Comparison of ENCODE assay signal across 18 cellular contexts in genomic region chr5:151142933-151143332, GRCh38. TPM values are rescaled to one million over a fixed set of nuclear protein-coding genes. Genes with fewer than 3 reads are reported as not detected.
DNase-seq lines count a peak whose midpoint lies in the region; ATAC-seq, FAIRE-seq and TF ChIP-seq lines count a peak whose summit lies in the region.
"Had no signal": no experiment of that assay in that cellular context is flagged by ENCODE, and none has a peak within 500 bp of the region (broad histone marks: within the 10 kb centered on the region; RNA-seq: fewer than 3 reads in every experiment).

No MANE protein-coding gene starts in this region.

- peaks cover 19 to 86% (median 25%) of the 10 kb centered on the region in 3 donors for H3K36me3 Mint-ChIP-seq in CD8-positive, alpha-beta memory T cell
- peaks cover 66% of the 10 kb centered on the region for H3K36me3 Mint-ChIP-seq in activated T-helper 1 cell treated with anti-CD3 and anti-CD28 coated beads, Interleukin-12 subunit alpha, Interleukin-12 subunit beta, Interleukin-2, Interleukin-4 antibody, amounts not matched to agents 30 ng/mL and 10 ng/mL and 1 ng/mL, durations not matched to agents 14 hours and 24 hours and 36 hours (ENCODE audit: low read depth)
- H3K36me3 Mint-ChIP-seq in natural killer cell, result peaks cover 10% of the 10 kb centered on the region

- DNase-seq in CD8-positive, alpha-beta memory T cell, result no peak
- DNase-seq in activated T-helper 1 cell treated with anti-CD3 and anti-CD28 coated beads, Interleukin-12 subunit alpha, Interleukin-12 subunit beta, Interleukin-2, Interleukin-4 antibody, amounts not matched to agents 30 ng/mL and 10 ng/mL and 1 ng/mL, durations not matched to agents 14 hours and 24 hours and 36 hours (ENCODE audit: low spot score), result no peak
- DNase-seq in natural killer cell (no peak), AG08396 (ENCODE audit: low spot score) (no peak), kidney (no peak), SHP77 treated with DMSO at 0.1 percent for 48 hours (lab: John Stamatoyannopoulos, UW) (no peak), testis (no peak)
- DNase-seq: activated effector memory CD4-positive, alpha-beta T cell treated with Interleukin-2 at 50 U/mL for 16 hours; brain microvascular endothelial cell; DMS79; dorsolateral prefrontal cortex; mammary epithelial cell; MG63; NCI-H187 treated with DMSO at 0.1 percent for 48 hours; NCI-H524 treated with DMSO at 0.1 percent for 48 hours had no signal

- no peak for FAIRE-seq in kidney (lab: Jason Lieb, UNC)

- no peak for TF ChIP-seq POLR2A in testis (IDR thresholded peaks at IDR 0.05)

- TF ChIP-seq CTCF in natural killer cell (IDR thresholded peaks at IDR 0.05) (no peak), kidney (IDR thresholded peaks at IDR 0.05; ENCODE audit: borderline replicate concordance, extremely low read depth, insufficient read depth) (no peak), testis (IDR thresholded peaks at IDR 0.05) (no peak)

- intact Hi-C loops in activated T-helper 1 cell treated with anti-CD3 and anti-CD28 coated beads, Interleukin-12 subunit alpha, Interleukin-12 subunit beta, Interleukin-2, Interleukin-4 antibody, amounts not matched to agents 30 ng/mL and 10 ng/mL and 1 ng/mL, durations not matched to agents 14 hours and 24 hours and 36 hours (cut with micrococcal nuclease), result no loop called here
- intact Hi-C loops in natural killer cell (cut with micrococcal nuclease) (no loop called here), kidney (cut with DNase I) (no loop called here), testis (cut with DNase I; ENCODE audit: low total_unique reads) (no loop called here)

- H3K4me3 ChIP-seq in BLaER1 (no peak overlapping the region), kidney (ENCODE audit: low read length in 2 of 2) (no peak overlapping the region), testis (no peak overlapping the region)
- H3K4me3 ChIP-seq in CD8-positive, alpha-beta memory T cell (ENCODE audit: low read length), result no peak overlapping the region
- H3K4me3 ChIP-seq: esophagus muscularis mucosa, MG63 had no signal

- H3K4me1 ChIP-seq in BLaER1 (peaks cover 26% of the 10 kb centered on the region), kidney (ENCODE audit: control insufficient read depth in 1 of 2, insufficient read depth in 1 of 2, low read depth in 1 of 2, low read length in 2 of 2) (peaks cover 7 to 16% of the 10 kb centered on the region in 2 donors), testis (peaks cover 22% of the 10 kb centered on the region)
- H3K4me1 ChIP-seq in CD8-positive, alpha-beta memory T cell (ENCODE audit: insufficient read depth, low read length), result peaks cover 98% of the 10 kb centered on the region

- CTCF ChIA-PET in CD8-positive, alpha-beta memory T cell (lab: Charles Lee), result interaction anchor here (1.2 to 13.0 kb wide), 7 partner anchors 7 to 96 kb away, joined by 3 to 153 read pairs (median 22); partner anchors contain the start of gene ANXA6

- peak overlapping the region; percentile 83 to 97 (median 92) for H3K27ac Mint-ChIP-seq in CD8-positive, alpha-beta memory T cell
- H3K27ac Mint-ChIP-seq in activated T-helper 1 cell treated with anti-CD3 and anti-CD28 coated beads, Interleukin-12 subunit alpha, Interleukin-12 subunit beta, Interleukin-2, Interleukin-4 antibody, amounts not matched to agents 30 ng/mL and 10 ng/mL and 1 ng/mL, durations not matched to agents 14 hours and 24 hours and 36 hours, result peak overlapping the region; percentile 75
- peak overlapping the region; percentile 80 to 95 for H3K27ac Mint-ChIP-seq in natural killer cell

- no peak for ATAC-seq in natural killer cell

- WGBS in testis, 2 donors, result 75 to 77% methylated on average over 1 of the region's 1 CpG

- H3K4me3 Mint-ChIP-seq in CD8-positive, alpha-beta memory T cell, result peak overlapping the region in 6 of 7 donors; percentile 29 to 82 (median 40)
- no peak overlapping the region for H3K4me3 Mint-ChIP-seq in activated T-helper 1 cell treated with anti-CD3 and anti-CD28 coated beads, Interleukin-12 subunit alpha, Interleukin-12 subunit beta, Interleukin-2, Interleukin-4 antibody, amounts not matched to agents 30 ng/mL and 10 ng/mL and 1 ng/mL, durations not matched to agents 14 hours and 24 hours and 36 hours
- H3K4me3 Mint-ChIP-seq in natural killer cell, result peak overlapping the region; percentile 49
- H3K4me3 Mint-ChIP-seq: neural crest cell had no signal

- H3K36me3 ChIP-seq in BLaER1 (peaks cover 82% of the 10 kb centered on the region), kidney (ENCODE audit: control insufficient read depth in 1 of 2, insufficient read depth in 2 of 2, low read length in 2 of 2) (peaks cover 17 to 24% of the 10 kb centered on the region in 2 donors), testis (ENCODE audit: low read depth, missing control alignments) (no peaks in the 10 kb centered on the region)
- H3K36me3 ChIP-seq in CD8-positive, alpha-beta memory T cell (ENCODE audit: insufficient read depth, low read length), result peaks cover 53% of the 10 kb centered on the region

- H3K27me3 Mint-ChIP-seq in CD8-positive, alpha-beta memory T cell, result no peaks in the 10 kb centered on the region
- no peaks in the 10 kb centered on the region for H3K27me3 Mint-ChIP-seq in activated T-helper 1 cell treated with anti-CD3 and anti-CD28 coated beads, Interleukin-12 subunit alpha, Interleukin-12 subunit beta, Interleukin-2, Interleukin-4 antibody, amounts not matched to agents 30 ng/mL and 10 ng/mL and 1 ng/mL, durations not matched to agents 14 hours and 24 hours and 36 hours (ENCODE audit: insufficient read depth)
- no peaks in the 10 kb centered on the region for H3K27me3 Mint-ChIP-seq in natural killer cell (ENCODE audit: low read depth in 2 of 2)

- H4K20me1 ChIP-seq in BLaER1, result peaks cover 43% of the 10 kb centered on the region

- H3K9ac ChIP-seq in BLaER1 (no peak overlapping the region), kidney (ENCODE audit: low read length in 2 of 2) (no peak overlapping the region)

- H3K4me1 Mint-ChIP-seq in CD8-positive, alpha-beta memory T cell, result peaks cover 95 to 100% (median 99%) of the 10 kb centered on the region in 3 donors
- H3K4me1 Mint-ChIP-seq in activated T-helper 1 cell treated with anti-CD3 and anti-CD28 coated beads, Interleukin-12 subunit alpha, Interleukin-12 subunit beta, Interleukin-2, Interleukin-4 antibody, amounts not matched to agents 30 ng/mL and 10 ng/mL and 1 ng/mL, durations not matched to agents 14 hours and 24 hours and 36 hours (ENCODE audit: low read depth), result peaks cover 87% of the 10 kb centered on the region
- peaks cover 88 to 100% of the 10 kb centered on the region in 2 donors for H3K4me1 Mint-ChIP-seq in natural killer cell

- no peak overlapping the region for H3K27ac ChIP-seq in BLaER1
- H3K27ac ChIP-seq in CD8-positive, alpha-beta memory T cell (ENCODE audit: low read depth, low read length), result no peak overlapping the region
- no peak overlapping the region for H3K27ac ChIP-seq in kidney (ENCODE audit: low read depth in 2 of 2, low read length in 2 of 2)
- no peak overlapping the region for H3K27ac ChIP-seq in testis
- H3K27ac ChIP-seq: brain microvascular endothelial cell had no signal

- H3K9me3 ChIP-seq in BLaER1, result no peaks in the 10 kb centered on the region
- H3K9me3 ChIP-seq in CD8-positive, alpha-beta memory T cell (ENCODE audit: low read length), result no peaks in the 10 kb centered on the region
- no peaks in the 10 kb centered on the region for H3K9me3 ChIP-seq in kidney (ENCODE audit: control insufficient read depth in 1 of 2, low read length in 2 of 2)
- no peaks in the 10 kb centered on the region for H3K9me3 ChIP-seq in testis
- H3K9me3 ChIP-seq: esophagus muscularis mucosa, MG63 had no signal

- H3K9me3 Mint-ChIP-seq in CD8-positive, alpha-beta memory T cell, result no peaks in the 10 kb centered on the region
- H3K9me3 Mint-ChIP-seq in activated T-helper 1 cell treated with anti-CD3 and anti-CD28 coated beads, Interleukin-12 subunit alpha, Interleukin-12 subunit beta, Interleukin-2, Interleukin-4 antibody, amounts not matched to agents 30 ng/mL and 10 ng/mL and 1 ng/mL, durations not matched to agents 14 hours and 24 hours and 36 hours, result no peaks in the 10 kb centered on the region
- H3K9me3 Mint-ChIP-seq in natural killer cell, result no peaks in the 10 kb centered on the region
- H3K9me3 Mint-ChIP-seq: neural crest cell had no signal

- POLR2A ChIA-PET in CD8-positive, alpha-beta memory T cell (lab: Charles Lee), result no interaction called here

- H3K27me3 ChIP-seq in BLaER1 (no peaks in the 10 kb centered on the region), testis (no peaks in the 10 kb centered on the region)
- no peaks in the 10 kb centered on the region for H3K27me3 ChIP-seq in CD8-positive, alpha-beta memory T cell (ENCODE audit: insufficient read depth, low read length, poor library complexity, severe bottlenecking)
- H3K27me3 ChIP-seq: brain microvascular endothelial cell, dorsolateral prefrontal cortex, esophagus muscularis mucosa, MG63 had no signal

- peak overlapping the region; percentile 1; the same call in 1 of the 2 replicates for H3K4me2 ChIP-seq in BLaER1

RNA-seq across cellular contexts. Expression of gene ANXA6, which starts 14.6 kb away (rescaled TPM):
- 100 to 1,000 TPM; 452 to 459 TPM for total RNA-seq in CD8-positive, alpha-beta memory T cell
- polyA plus RNA-seq in CD8-positive, alpha-beta memory T cell, result 351 TPM
- total RNA-seq in activated T-helper 1 cell treated with anti-CD3 and anti-CD28 coated beads, Interleukin-12 subunit alpha, Interleukin-12 subunit beta, Interleukin-2, Interleukin-4 antibody, amounts not matched to agents 30 ng/mL and 10 ng/mL and 1 ng/mL, durations not matched to agents 14 hours and 24 hours and 36 hours, result 286 and 301 TPM in 2 replicates
- 100 to 1,000 TPM; 504 to 629 (median 535) TPM for total RNA-seq in natural killer cell
- total RNA-seq in kidney, result 107 TPM
- polyA plus RNA-seq in kidney (ENCODE audit: insufficient read depth, low read depth, low replicate concordance), result 183 TPM
- 100 to 1,000 TPM; 116 to 180 TPM for total RNA-seq in testis
- polyA plus RNA-seq in testis (ENCODE audit: insufficient read depth, low read depth, low replicate concordance), result 152 TPM
